Comparison of ENCODE assay signal across 2 cellular contexts in the genomic region with DNA sequence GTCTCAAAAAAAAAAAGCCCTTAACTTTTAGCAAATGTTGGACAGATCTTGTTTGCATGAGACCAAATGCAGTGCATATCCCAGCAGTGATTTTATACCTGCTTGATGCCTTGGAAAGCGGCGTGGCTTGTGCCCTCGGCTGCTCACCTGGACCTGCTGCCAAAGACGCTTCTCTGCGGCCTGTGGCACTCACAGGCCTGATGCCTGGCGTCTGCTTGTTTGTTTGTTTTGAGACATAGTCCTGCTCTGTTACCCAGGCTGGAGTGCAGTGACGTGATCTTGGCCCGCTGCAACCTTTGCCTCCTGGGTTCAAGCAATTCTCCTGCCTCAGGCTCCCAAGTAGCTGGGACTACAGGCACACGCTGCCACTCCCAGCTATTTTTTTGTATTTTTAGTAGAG.
TF ChIP-seq lines count a peak whose summit lies in the region.

No MANE protein-coding gene starts in this region.

TF ChIP-seq in liver, 16 proteins besides CTCF, POLR2A, EP300 and RAD21:
- TF ChIP-seq SP1 (IDR thresholded peaks at IDR 0.05): peak; percentile 26
- no peak for TF ChIP-seq HNF4G (IDR thresholded peaks at IDR 0.05)
- TF ChIP-seq YY1 (IDR thresholded peaks at IDR 0.05): no peak
- no peak for TF ChIP-seq EGR1 (IDR thresholded peaks at IDR 0.05; ENCODE audit: low read depth in 2 of 2)
- TF ChIP-seq, protein P1, sequence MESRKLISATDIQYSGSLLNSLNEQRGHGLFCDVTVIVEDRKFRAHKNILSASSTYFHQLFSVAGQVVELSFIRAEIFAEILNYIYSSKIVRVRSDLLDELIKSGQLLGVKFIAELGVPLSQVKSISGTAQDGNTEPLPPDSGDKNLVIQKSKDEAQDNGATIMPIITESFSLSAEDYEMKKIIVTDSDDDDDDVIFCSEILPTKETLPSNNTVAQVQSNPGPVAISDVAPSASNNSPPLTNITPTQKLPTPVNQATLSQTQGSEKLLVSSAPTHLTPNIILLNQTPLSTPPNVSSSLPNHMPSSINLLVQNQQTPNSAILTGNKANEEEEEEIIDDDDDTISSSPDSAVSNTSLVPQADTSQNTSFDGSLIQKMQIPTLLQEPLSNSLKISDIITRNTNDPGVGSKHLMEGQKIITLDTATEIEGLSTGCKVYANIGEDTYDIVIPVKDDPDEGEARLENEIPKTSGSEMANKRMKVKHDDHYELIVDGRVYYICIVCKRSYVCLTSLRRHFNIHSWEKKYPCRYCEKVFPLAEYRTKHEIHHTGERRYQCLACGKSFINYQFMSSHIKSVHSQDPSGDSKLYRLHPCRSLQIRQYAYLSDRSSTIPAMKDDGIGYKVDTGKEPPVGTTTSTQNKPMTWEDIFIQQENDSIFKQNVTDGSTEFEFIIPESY (IDR thresholded peaks at IDR 0.05): no peak
- no peak for TF ChIP-seq TAF1 (conservative IDR thresholded peaks at IDR 0.05)
- TF ChIP-seq ATF3 (IDR thresholded peaks at IDR 0.05): no peak
- no peak for TF ChIP-seq JUND (IDR thresholded peaks at IDR 0.05)
- peak; percentile 46 to 70 for TF ChIP-seq RXRA (IDR thresholded peaks at IDR 0.05)
- TF ChIP-seq, protein P2, sequence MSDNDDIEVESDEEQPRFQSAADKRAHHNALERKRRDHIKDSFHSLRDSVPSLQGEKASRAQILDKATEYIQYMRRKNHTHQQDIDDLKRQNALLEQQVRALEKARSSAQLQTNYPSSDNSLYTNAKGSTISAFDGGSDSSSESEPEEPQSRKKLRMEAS (IDR thresholded peaks at IDR 0.05): no peak
- TF ChIP-seq HNF4A (conservative IDR thresholded peaks at IDR 0.05): peak; percentile 35 to 67

TF ChIP-seq in HepG2, 621 proteins besides CTCF, POLR2A, EP300 and RAD21:
- TF ChIP-seq ZNF30 (CRISPR knock-in tag; IDR thresholded peaks at IDR 0.05): no peak
- TF ChIP-seq, protein P3, sequence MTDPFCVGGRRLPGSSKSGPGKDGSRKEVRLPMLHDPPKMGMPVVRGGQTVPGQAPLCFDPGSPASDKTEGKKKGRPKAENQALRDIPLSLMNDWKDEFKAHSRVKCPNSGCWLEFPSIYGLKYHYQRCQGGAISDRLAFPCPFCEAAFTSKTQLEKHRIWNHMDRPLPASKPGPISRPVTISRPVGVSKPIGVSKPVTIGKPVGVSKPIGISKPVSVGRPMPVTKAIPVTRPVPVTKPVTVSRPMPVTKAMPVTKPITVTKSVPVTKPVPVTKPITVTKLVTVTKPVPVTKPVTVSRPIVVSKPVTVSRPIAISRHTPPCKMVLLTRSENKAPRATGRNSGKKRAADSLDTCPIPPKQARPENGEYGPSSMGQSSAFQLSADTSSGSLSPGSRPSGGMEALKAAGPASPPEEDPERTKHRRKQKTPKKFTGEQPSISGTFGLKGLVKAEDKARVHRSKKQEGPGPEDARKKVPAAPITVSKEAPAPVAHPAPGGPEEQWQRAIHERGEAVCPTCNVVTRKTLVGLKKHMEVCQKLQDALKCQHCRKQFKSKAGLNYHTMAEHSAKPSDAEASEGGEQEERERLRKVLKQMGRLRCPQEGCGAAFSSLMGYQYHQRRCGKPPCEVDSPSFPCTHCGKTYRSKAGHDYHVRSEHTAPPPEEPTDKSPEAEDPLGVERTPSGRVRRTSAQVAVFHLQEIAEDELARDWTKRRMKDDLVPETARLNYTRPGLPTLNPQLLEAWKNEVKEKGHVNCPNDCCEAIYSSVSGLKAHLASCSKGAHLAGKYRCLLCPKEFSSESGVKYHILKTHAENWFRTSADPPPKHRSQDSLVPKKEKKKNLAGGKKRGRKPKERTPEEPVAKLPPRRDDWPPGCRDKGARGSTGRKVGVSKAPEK (CRISPR knock-in tag; IDR thresholded peaks at IDR 0.05; ENCODE audit: borderline replicate concordance): no peak
- TF ChIP-seq HNF4G (IDR thresholded peaks at IDR 0.05; ENCODE audit: borderline replicate concordance, low read depth, low read length): no peak
- no peak for TF ChIP-seq HNF4G (CRISPR knock-in tag; IDR thresholded peaks at IDR 0.05; ENCODE audit: borderline replicate concordance, low read depth)
- no peak for TF ChIP-seq SSRP1 (CRISPR knock-in tag; IDR thresholded peaks at IDR 0.05)
- no peak for TF ChIP-seq ZNF333 (CRISPR knock-in tag; IDR thresholded peaks at IDR 0.05; ENCODE audit: borderline replicate concordance)
- no peak for TF ChIP-seq GLMP (CRISPR knock-in tag; IDR thresholded peaks at IDR 0.05; ENCODE audit: borderline replicate concordance)
- no peak for TF ChIP-seq ZNF12 (CRISPR knock-in tag; IDR thresholded peaks at IDR 0.05)
- TF ChIP-seq, protein P4, sequence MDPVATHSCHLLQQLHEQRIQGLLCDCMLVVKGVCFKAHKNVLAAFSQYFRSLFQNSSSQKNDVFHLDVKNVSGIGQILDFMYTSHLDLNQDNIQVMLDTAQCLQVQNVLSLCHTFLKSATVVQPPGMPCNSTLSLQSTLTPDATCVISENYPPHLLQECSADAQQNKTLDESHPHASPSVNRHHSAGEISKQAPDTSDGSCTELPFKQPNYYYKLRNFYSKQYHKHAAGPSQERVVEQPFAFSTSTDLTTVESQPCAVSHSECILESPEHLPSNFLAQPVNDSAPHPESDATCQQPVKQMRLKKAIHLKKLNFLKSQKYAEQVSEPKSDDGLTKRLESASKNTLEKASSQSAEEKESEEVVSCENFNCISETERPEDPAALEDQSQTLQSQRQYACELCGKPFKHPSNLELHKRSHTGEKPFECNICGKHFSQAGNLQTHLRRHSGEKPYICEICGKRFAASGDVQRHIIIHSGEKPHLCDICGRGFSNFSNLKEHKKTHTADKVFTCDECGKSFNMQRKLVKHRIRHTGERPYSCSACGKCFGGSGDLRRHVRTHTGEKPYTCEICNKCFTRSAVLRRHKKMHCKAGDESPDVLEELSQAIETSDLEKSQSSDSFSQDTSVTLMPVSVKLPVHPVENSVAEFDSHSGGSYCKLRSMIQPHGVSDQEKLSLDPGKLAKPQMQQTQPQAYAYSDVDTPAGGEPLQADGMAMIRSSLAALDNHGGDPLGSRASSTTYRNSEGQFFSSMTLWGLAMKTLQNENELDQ (CRISPR knock-in tag; IDR thresholded peaks at IDR 0.05; ENCODE audit: borderline replicate concordance): no peak
- TF ChIP-seq ZNF256 (CRISPR knock-in tag; conservative IDR thresholded peaks at IDR 0.05): no peak
- TF ChIP-seq, protein P5, sequence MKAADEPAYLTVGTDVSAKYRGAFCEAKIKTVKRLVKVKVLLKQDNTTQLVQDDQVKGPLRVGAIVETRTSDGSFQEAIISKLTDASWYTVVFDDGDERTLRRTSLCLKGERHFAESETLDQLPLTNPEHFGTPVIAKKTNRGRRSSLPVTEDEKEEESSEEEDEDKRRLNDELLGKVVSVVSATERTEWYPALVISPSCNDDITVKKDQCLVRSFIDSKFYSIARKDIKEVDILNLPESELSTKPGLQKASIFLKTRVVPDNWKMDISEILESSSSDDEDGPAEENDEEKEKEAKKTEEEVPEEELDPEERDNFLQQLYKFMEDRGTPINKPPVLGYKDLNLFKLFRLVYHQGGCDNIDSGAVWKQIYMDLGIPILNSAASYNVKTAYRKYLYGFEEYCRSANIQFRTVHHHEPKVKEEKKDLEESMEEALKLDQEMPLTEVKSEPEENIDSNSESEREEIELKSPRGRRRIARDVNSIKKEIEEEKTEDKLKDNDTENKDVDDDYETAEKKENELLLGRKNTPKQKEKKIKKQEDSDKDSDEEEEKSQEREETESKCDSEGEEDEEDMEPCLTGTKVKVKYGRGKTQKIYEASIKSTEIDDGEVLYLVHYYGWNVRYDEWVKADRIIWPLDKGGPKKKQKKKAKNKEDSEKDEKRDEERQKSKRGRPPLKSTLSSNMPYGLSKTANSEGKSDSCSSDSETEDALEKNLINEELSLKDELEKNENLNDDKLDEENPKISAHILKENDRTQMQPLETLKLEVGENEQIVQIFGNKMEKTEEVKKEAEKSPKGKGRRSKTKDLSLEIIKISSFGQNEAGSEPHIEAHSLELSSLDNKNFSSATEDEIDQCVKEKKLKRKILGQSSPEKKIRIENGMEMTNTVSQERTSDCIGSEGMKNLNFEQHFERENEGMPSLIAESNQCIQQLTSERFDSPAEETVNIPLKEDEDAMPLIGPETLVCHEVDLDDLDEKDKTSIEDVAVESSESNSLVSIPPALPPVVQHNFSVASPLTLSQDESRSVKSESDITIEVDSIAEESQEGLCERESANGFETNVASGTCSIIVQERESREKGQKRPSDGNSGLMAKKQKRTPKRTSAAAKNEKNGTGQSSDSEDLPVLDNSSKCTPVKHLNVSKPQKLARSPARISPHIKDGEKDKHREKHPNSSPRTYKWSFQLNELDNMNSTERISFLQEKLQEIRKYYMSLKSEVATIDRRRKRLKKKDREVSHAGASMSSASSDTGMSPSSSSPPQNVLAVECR (CRISPR knock-in tag; IDR thresholded peaks at IDR 0.05; ENCODE audit: borderline replicate concordance): no peak
- TF ChIP-seq ZNF101 (CRISPR knock-in tag; IDR thresholded peaks at IDR 0.05; ENCODE audit: borderline replicate concordance, low read depth): no peak
- no peak for TF ChIP-seq SRSF1 (optimal IDR thresholded peaks at IDR 0.05; ENCODE audit: low read depth, low read length)
- TF ChIP-seq FOXA1 (IDR thresholded peaks at IDR 0.05): no peak
- no peak for TF ChIP-seq FOXA1 (CRISPR knock-in tag; IDR thresholded peaks at IDR 0.05)
- no peak for TF ChIP-seq TFE3 (CRISPR knock-in tag; IDR thresholded peaks at IDR 0.05)
- TF ChIP-seq YEATS4 (CRISPR knock-in tag; IDR thresholded peaks at IDR 0.05; ENCODE audit: borderline replicate concordance): no peak
- no peak for TF ChIP-seq KDM5A (IDR thresholded peaks at IDR 0.05; ENCODE audit: borderline replicate concordance, low read length)
- no peak for TF ChIP-seq ZNF460 (CRISPR knock-in tag; IDR thresholded peaks at IDR 0.05; ENCODE audit: borderline replicate concordance)
